ENCODE assay signal across 8 cellular contexts in the genomic region with DNA sequence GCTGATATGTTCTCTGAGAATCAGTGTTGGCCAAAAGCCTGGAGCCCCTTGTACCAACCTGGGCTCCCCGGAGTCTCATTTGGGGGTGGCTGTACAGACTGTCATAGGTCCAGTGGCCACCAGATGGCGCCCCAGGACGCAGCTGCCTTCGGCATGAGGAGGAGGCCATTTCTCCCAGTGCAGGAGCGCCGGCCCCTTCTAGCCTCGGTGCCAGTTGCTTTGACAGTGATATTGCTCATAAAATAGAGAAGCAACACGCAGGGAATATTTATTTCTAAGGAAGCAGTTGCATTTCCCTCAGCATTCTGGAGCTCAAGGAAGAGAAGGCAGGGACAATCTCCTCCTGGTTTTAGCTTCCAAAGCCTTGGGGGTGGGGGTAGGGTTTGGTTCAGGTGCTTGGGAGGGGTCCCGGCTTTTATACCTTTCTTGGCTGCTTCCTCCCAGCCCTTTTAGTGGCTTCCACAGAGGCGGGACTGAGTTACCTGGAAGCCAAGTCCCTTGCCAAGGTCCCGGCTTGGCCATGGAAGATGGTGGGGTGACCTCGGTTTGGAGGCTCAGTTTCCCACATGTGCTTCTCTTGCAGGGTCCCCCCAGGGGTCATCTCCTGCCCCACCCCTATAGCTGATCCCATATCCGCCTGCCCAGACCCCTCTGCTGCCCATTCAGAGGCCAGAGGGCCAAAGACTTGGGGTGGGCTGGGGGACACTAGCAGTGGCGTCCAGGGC.
DNase-seq lines count a peak whose midpoint lies in the region; ATAC-seq lines count a peak whose summit lies in the region.

No MANE protein-coding gene starts in this region.

- no peak overlapping the region for H3K4me3 ChIP-seq in adipocyte (ENCODE audit: low read length)

- no peaks in the 10 kb centered on the region for H3K4me1 ChIP-seq in adipocyte (ENCODE audit: control insufficient read depth, insufficient read depth, low read length)

- H3K9ac ChIP-seq in adipocyte (ENCODE audit: low read length) = no peak overlapping the region

- H3K9me3 ChIP-seq in adipocyte (ENCODE audit: control insufficient read depth, low read length) = no peaks in the 10 kb centered on the region

- intact Hi-C loops in left cardiac atrium (cut with DNase I) = loop anchor here (1.0 to 10.0 kb wide), 7 partner anchors 213 to 747 kb away; a partner anchor contains a TSS

- DNase-seq in Daoy (ENCODE audit: low read depth) (peak; percentile 88), NCI-H146 treated with DMSO at 0.1 percent for 48 hours (lab: John Stamatoyannopoulos, UW; ENCODE audit: unreplicated experiment) (peak; percentile 29), T follicular helper cell (ENCODE audit: low read depth) (peak; percentile 76), adipocyte (ENCODE audit: low read depth) (peak; percentile 89), left cardiac atrium (peak; percentile 92), renal cortical epithelial cell (ENCODE audit: low read depth) (peak; percentile 28)

- H3K27me3 ChIP-seq in adipocyte (replicated peaks; ENCODE audit: control insufficient read depth, insufficient read depth, low read length) = peaks cover 44% of the 10 kb centered on the region

- ATAC-seq in HG02588 (IDR thresholded peaks at IDR 0.05; ENCODE audit: unreplicated experiment) (peak; percentile 80), left cardiac atrium (peak; percentile 89 to 93), GM21528 (IDR thresholded peaks at IDR 0.05; ENCODE audit: low FRiP score, unreplicated experiment) (no peak)

- H3K36me3 ChIP-seq in adipocyte (ENCODE audit: control insufficient read depth, insufficient read depth, low read length, severe bottlenecking) = no peaks in the 10 kb centered on the region

Comparison
In these comparisons a context has a peak if more than half of its experiments do, and no peak if none do; other contexts are left out.
1. DNase-seq: peak in every context shown above with its lines; median percentile 92 in left cardiac atrium; 89 in adipocyte; 88 in Daoy; 76 in T follicular helper cell; 29 in NCI-H146 treated with DMSO at 0.1 percent for 48 hours; 28 in renal cortical epithelial cell.